In the genomic region with DNA sequence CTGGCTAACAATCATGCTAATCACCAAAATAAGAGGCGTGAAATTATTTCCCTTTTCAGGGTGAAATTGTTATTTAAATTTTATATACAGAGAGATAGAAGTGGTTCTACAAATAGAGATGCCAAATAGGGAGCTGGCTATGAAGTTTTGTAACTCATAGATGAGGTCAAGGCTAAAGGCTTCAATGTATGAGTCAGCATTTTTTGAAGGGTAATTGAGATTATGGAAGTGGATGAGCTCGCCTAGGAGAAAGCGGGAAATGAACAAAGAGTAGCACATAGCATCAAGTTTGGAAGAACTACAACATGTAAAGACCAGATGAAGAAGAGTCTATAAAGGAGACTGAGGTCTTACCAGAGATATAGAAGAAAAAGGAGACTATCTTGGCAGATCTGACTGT, we compare ENCODE assay signal across 2 cellular contexts.
TF ChIP-seq lines count a peak whose summit lies in the region.

No MANE protein-coding gene starts in this region.

TF ChIP-seq in HepG2, 621 proteins besides CTCF, POLR2A, EP300 and RAD21:
- no peak for TF ChIP-seq MAZ (IDR thresholded peaks at IDR 0.05; ENCODE audit: borderline replicate concordance, low read depth, low read length)
- no peak for TF ChIP-seq MAZ (CRISPR knock-in tag; IDR thresholded peaks at IDR 0.05; ENCODE audit: low read depth)
- no peak for TF ChIP-seq ZSCAN25 (CRISPR knock-in tag; IDR thresholded peaks at IDR 0.05)
- TF ChIP-seq HMG20A (CRISPR knock-in tag; IDR thresholded peaks at IDR 0.05; ENCODE audit: borderline replicate concordance), result no peak
- TF ChIP-seq, protein P1, sequence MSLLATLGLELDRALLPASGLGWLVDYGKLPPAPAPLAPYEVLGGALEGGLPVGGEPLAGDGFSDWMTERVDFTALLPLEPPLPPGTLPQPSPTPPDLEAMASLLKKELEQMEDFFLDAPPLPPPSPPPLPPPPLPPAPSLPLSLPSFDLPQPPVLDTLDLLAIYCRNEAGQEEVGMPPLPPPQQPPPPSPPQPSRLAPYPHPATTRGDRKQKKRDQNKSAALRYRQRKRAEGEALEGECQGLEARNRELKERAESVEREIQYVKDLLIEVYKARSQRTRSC (CRISPR knock-in tag; IDR thresholded peaks at IDR 0.05; ENCODE audit: low read depth), result no peak
- no peak for TF ChIP-seq ZFYVE20 (CRISPR knock-in tag; IDR thresholded peaks at IDR 0.05; ENCODE audit: borderline replicate concordance, low read depth)
- TF ChIP-seq BRD4 (CRISPR knock-in tag; IDR thresholded peaks at IDR 0.05), result no peak
- TF ChIP-seq ZC3H4 (CRISPR knock-in tag; IDR thresholded peaks at IDR 0.05; ENCODE audit: borderline replicate concordance), result no peak
- no peak for TF ChIP-seq NBN (conservative IDR thresholded peaks at IDR 0.05)
- no peak for TF ChIP-seq ZNF441 (CRISPR knock-in tag; IDR thresholded peaks at IDR 0.05; ENCODE audit: borderline replicate concordance)
- no peak for TF ChIP-seq ZNF614 (CRISPR knock-in tag; IDR thresholded peaks at IDR 0.05; ENCODE audit: borderline replicate concordance)
- TF ChIP-seq FOXA1 (IDR thresholded peaks at IDR 0.05), result no peak
- no peak for TF ChIP-seq FOXA1 (CRISPR knock-in tag; IDR thresholded peaks at IDR 0.05)
- no peak for TF ChIP-seq ZNF160 (CRISPR knock-in tag; IDR thresholded peaks at IDR 0.05)
- TF ChIP-seq BRCA1 (CRISPR knock-in tag; IDR thresholded peaks at IDR 0.05), result no peak
- peak; percentile 74 for TF ChIP-seq NFE2L2 (IDR thresholded peaks at IDR 0.05; ENCODE audit: low read length)
- TF ChIP-seq TRIM24 (CRISPR knock-in tag; IDR thresholded peaks at IDR 0.05), result no peak
- TF ChIP-seq MAFK (conservative IDR thresholded peaks at IDR 0.05 in 1 of 2, IDR thresholded peaks at IDR 0.05 in 1 of 2; ENCODE audit: low read length in 2 of 2), result peak; percentile 93 to 96
- TF ChIP-seq, protein P2, sequence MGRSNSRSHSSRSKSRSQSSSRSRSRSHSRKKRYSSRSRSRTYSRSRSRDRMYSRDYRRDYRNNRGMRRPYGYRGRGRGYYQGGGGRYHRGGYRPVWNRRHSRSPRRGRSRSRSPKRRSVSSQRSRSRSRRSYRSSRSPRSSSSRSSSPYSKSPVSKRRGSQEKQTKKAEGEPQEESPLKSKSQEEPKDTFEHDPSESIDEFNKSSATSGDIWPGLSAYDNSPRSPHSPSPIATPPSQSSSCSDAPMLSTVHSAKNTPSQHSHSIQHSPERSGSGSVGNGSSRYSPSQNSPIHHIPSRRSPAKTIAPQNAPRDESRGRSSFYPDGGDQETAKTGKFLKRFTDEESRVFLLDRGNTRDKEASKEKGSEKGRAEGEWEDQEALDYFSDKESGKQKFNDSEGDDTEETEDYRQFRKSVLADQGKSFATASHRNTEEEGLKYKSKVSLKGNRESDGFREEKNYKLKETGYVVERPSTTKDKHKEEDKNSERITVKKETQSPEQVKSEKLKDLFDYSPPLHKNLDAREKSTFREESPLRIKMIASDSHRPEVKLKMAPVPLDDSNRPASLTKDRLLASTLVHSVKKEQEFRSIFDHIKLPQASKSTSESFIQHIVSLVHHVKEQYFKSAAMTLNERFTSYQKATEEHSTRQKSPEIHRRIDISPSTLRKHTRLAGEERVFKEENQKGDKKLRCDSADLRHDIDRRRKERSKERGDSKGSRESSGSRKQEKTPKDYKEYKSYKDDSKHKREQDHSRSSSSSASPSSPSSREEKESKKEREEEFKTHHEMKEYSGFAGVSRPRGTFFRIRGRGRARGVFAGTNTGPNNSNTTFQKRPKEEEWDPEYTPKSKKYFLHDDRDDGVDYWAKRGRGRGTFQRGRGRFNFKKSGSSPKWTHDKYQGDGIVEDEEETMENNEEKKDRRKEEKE (IDR thresholded peaks at IDR 0.05), result no peak
- peak; percentile 90 for TF ChIP-seq MAFF (IDR thresholded peaks at IDR 0.05; ENCODE audit: low read depth, low read length)
- no peak for TF ChIP-seq THAP11 (CRISPR knock-in tag; IDR thresholded peaks at IDR 0.05)
- TF ChIP-seq ZNF234 (CRISPR knock-in tag; conservative IDR thresholded peaks at IDR 0.05), result no peak
- TF ChIP-seq ZNF841 (CRISPR knock-in tag; IDR thresholded peaks at IDR 0.05; ENCODE audit: borderline replicate concordance), result no peak
- no peak for TF ChIP-seq HIVEP1 (CRISPR knock-in tag; IDR thresholded peaks at IDR 0.05)
- TF ChIP-seq, protein P3, sequence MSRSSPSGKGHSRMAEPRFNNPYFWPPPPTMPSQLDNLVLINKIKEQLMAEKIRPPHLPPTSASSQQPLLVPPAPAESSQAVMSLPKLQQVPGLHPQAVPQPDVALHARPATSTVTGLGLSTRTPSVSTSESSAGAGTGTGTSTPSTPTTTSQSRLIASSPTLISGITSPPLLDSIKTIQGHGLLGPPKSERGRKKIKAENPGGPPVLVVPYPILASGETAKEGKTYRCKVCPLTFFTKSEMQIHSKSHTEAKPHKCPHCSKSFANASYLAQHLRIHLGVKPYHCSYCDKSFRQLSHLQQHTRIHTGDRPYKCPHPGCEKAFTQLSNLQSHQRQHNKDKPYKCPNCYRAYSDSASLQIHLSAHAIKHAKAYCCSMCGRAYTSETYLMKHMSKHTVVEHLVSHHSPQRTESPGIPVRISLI (CRISPR knock-in tag; IDR thresholded peaks at IDR 0.05; ENCODE audit: borderline replicate concordance), result no peak

TF ChIP-seq in H1, 55 proteins besides CTCF, POLR2A, EP300 and RAD21:
- TF ChIP-seq MAFK (IDR thresholded peaks at IDR 0.05; ENCODE audit: low read depth, low read length), result peak; percentile 78
- TF ChIP-seq, protein P4, sequence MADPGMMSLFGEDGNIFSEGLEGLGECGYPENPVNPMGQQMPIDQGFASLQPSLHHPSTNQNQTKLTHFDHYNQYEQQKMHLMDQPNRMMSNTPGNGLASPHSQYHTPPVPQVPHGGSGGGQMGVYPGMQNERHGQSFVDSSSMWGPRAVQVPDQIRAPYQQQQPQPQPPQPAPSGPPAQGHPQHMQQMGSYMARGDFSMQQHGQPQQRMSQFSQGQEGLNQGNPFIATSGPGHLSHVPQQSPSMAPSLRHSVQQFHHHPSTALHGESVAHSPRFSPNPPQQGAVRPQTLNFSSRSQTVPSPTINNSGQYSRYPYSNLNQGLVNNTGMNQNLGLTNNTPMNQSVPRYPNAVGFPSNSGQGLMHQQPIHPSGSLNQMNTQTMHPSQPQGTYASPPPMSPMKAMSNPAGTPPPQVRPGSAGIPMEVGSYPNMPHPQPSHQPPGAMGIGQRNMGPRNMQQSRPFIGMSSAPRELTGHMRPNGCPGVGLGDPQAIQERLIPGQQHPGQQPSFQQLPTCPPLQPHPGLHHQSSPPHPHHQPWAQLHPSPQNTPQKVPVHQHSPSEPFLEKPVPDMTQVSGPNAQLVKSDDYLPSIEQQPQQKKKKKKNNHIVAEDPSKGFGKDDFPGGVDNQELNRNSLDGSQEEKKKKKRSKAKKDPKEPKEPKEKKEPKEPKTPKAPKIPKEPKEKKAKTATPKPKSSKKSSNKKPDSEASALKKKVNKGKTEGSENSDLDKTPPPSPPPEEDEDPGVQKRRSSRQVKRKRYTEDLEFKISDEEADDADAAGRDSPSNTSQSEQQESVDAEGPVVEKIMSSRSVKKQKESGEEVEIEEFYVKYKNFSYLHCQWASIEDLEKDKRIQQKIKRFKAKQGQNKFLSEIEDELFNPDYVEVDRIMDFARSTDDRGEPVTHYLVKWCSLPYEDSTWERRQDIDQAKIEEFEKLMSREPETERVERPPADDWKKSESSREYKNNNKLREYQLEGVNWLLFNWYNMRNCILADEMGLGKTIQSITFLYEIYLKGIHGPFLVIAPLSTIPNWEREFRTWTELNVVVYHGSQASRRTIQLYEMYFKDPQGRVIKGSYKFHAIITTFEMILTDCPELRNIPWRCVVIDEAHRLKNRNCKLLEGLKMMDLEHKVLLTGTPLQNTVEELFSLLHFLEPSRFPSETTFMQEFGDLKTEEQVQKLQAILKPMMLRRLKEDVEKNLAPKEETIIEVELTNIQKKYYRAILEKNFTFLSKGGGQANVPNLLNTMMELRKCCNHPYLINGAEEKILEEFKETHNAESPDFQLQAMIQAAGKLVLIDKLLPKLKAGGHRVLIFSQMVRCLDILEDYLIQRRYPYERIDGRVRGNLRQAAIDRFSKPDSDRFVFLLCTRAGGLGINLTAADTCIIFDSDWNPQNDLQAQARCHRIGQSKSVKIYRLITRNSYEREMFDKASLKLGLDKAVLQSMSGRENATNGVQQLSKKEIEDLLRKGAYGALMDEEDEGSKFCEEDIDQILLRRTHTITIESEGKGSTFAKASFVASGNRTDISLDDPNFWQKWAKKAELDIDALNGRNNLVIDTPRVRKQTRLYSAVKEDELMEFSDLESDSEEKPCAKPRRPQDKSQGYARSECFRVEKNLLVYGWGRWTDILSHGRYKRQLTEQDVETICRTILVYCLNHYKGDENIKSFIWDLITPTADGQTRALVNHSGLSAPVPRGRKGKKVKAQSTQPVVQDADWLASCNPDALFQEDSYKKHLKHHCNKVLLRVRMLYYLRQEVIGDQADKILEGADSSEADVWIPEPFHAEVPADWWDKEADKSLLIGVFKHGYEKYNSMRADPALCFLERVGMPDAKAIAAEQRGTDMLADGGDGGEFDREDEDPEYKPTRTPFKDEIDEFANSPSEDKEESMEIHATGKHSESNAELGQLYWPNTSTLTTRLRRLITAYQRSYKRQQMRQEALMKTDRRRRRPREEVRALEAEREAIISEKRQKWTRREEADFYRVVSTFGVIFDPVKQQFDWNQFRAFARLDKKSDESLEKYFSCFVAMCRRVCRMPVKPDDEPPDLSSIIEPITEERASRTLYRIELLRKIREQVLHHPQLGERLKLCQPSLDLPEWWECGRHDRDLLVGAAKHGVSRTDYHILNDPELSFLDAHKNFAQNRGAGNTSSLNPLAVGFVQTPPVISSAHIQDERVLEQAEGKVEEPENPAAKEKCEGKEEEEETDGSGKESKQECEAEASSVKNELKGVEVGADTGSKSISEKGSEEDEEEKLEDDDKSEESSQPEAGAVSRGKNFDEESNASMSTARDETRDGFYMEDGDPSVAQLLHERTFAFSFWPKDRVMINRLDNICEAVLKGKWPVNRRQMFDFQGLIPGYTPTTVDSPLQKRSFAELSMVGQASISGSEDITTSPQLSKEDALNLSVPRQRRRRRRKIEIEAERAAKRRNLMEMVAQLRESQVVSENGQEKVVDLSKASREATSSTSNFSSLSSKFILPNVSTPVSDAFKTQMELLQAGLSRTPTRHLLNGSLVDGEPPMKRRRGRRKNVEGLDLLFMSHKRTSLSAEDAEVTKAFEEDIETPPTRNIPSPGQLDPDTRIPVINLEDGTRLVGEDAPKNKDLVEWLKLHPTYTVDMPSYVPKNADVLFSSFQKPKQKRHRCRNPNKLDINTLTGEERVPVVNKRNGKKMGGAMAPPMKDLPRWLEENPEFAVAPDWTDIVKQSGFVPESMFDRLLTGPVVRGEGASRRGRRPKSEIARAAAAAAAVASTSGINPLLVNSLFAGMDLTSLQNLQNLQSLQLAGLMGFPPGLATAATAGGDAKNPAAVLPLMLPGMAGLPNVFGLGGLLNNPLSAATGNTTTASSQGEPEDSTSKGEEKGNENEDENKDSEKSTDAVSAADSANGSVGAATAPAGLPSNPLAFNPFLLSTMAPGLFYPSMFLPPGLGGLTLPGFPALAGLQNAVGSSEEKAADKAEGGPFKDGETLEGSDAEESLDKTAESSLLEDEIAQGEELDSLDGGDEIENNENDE (IDR thresholded peaks at IDR 0.05; ENCODE audit: insufficient replicate concordance, low read length), result no peak
- no peak for TF ChIP-seq RXRA (IDR thresholded peaks at IDR 0.05; ENCODE audit: insufficient read depth, low read depth, low read length)
- TF ChIP-seq NANOG (IDR thresholded peaks at IDR 0.05; ENCODE audit: insufficient read depth, low read depth, low read length, poor library complexity, severe bottlenecking), result no peak
- no peak for TF ChIP-seq ZNF274 (IDR thresholded peaks at IDR 0.05; ENCODE audit: borderline replicate concordance, extremely low read depth, low read length)
- no peak for TF ChIP-seq TAF7 (optimal IDR thresholded peaks at IDR 0.05; ENCODE audit: borderline replicate concordance, low read depth, low read length)
- TF ChIP-seq GTF2F1 (IDR thresholded peaks at IDR 0.05; ENCODE audit: borderline replicate concordance, low read depth, low read length), result no peak
- TF ChIP-seq HDAC2 (IDR thresholded peaks at IDR 0.05; ENCODE audit: borderline replicate concordance in 1 of 2, low read depth in 2 of 2, low read length in 2 of 2), result no peak
- TF ChIP-seq JUN (IDR thresholded peaks at IDR 0.05; ENCODE audit: low read depth, low read length), result no peak
- TF ChIP-seq BACH1 (IDR thresholded peaks at IDR 0.05; ENCODE audit: low read length), result peak; percentile 70
